ENCODE assay signal across 25 cellular contexts in the genomic region with DNA sequence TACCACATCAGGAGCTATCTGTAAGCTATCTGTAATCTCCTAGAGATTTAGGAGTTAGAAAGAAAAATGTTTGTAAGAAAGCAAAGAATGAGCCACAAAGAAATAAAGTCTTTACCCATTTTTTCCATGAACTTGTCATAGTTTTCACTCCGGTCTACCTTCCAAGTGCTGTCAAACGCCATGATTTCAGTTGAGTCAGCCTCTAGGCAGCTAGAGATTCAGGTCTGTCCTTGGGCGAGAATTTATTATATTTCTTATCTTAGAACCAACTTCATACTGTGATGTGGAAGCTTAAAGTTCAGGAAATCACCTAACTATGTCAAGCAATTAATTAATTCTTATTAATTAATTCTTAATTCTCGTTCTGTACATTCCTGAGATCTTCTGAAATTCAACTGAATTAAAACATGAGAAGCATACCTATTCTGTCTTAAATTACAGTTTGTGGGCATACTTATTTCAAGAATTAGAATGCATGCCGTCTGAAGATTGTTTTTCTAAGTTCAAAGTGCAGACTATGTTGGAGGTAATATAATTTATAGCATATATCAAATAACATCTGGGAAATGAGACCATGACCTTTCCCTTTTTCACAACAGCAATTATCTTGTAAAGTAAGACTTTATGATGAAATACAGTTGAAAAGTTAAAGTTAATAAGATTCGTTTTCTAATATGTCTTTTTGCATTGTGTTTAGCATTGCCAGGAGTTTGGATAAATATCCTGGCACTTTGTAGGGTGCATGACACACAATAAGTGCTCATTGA. TPM values are rescaled to one million over a fixed set of nuclear protein-coding genes. Genes with fewer than 3 reads are reported as not detected.
DNase-seq lines count a peak whose midpoint lies in the region; TF ChIP-seq lines count a peak whose summit lies in the region.
"Had no signal": no experiment of that assay in that cellular context is flagged by ENCODE, and none has a peak within 500 bp of the region (broad histone marks: within the 10 kb centered on the region; RNA-seq: fewer than 3 reads in every experiment).

Gene FABP2 (minus strand): TSS at position 218 of the 767 bp plus-strand sequence. CDS start 36 bp downstream, at position 182.

- H3K4me1 ChIP-seq in duodenal mucosa (ENCODE audit: control insufficient read depth in 1 of 2, insufficient read depth in 2 of 2, low read length in 2 of 2) (peaks cover 4 to 7% of the 10 kb centered on the region in 2 donors), mucosa of rectum (ENCODE audit: control insufficient read depth in 2 of 2, insufficient read depth in 2 of 2, low read length in 2 of 2) (peaks cover 2 to 5% of the 10 kb centered on the region in 2 donors), transverse colon (peaks cover 0 to 10% (median 4%) of the 10 kb centered on the region in 4 donors)
- H3K4me1 ChIP-seq: SJSA1 had no signal

- TF ChIP-seq CTCF in transverse colon (IDR thresholded peaks at IDR 0.05) (no peak), coronary artery (IDR thresholded peaks at IDR 0.05) (no peak)

- POLR2A ChIA-PET in HEK293T (lab: Yijun Ruan, JAX), result interaction anchor here (1.2 kb wide), 1 partner anchor 22 kb away, joined by 3 read pairs; a partner anchor contains a TSS

- H3K27ac ChIP-seq in duodenal mucosa (ENCODE audit: low read depth, low read length), result peak within 1 kb of the TSS; percentile 63
- peak within 1 kb of the TSS; percentile 64 to 72 for H3K27ac ChIP-seq in mucosa of rectum (ENCODE audit: low read depth in 2 of 2, low read length in 2 of 2)
- peak within 1 kb of the TSS; percentile 55 to 75 (median 70) for H3K27ac ChIP-seq in transverse colon
- H3K27ac ChIP-seq in coronary artery, result no peak within 1 kb of the TSS
- H3K27ac ChIP-seq: PC-9, SJSA1 had no signal

- no peaks in the 10 kb centered on the region for H3K9me3 ChIP-seq in duodenal mucosa (ENCODE audit: control insufficient read depth in 1 of 2, low read length in 2 of 2)
- H3K9me3 ChIP-seq in mucosa of rectum (ENCODE audit: control insufficient read depth in 2 of 2, low read length in 2 of 2), result no peaks in the 10 kb centered on the region
- H3K9me3 ChIP-seq in transverse colon, result no peaks in the 10 kb centered on the region
- H3K9me3 ChIP-seq in MG63, result no peaks in the 10 kb centered on the region
- H3K9me3 ChIP-seq: SJSA1 had no signal

- DNase-seq in HEK293T (ENCODE audit: extremely low spot score) (no peak), transverse colon (no peak), MG63 (no peak), T-helper 2 cell (no peak), coronary artery (ENCODE audit: low spot score) (no peak)
- DNase-seq: 8988T, ACHN, Calu3, DND-41, HCEC 1CT, IMR-90, KG1, NCI-H1092, NCI-H1417 treated with DMSO at 0.1 percent for 48 hours, NCI-H187, NCI-H446, NCI-H526, NCI-H82, PC-9, Right ventricle myocardium superior, RPMI8226 had no signal

- H3K36me3 ChIP-seq in duodenal mucosa (ENCODE audit: control insufficient read depth in 1 of 2, insufficient read depth in 2 of 2, low read length in 2 of 2), result peaks cover 0 to 3% of the 10 kb centered on the region in 2 donors
- no peaks in the 10 kb centered on the region for H3K36me3 ChIP-seq in mucosa of rectum (ENCODE audit: control insufficient read depth in 2 of 2, insufficient read depth in 2 of 2, low read length in 2 of 2)
- H3K36me3 ChIP-seq in transverse colon, result no peaks in the 10 kb centered on the region
- no peaks in the 10 kb centered on the region for H3K36me3 ChIP-seq in MG63
- H3K36me3 ChIP-seq: SJSA1 had no signal

- in situ Hi-C loops in transverse colon (cut with MboI; ENCODE audit: low pct_ligation_motif_present in 1 of 4, low pct_unique_long_range_greater_than_20kb in 1 of 4, low sequenced_read_pairs in 3 of 4), result loop anchor here in 2 of 4 donors (25.0 kb wide), 2 partner anchors 165 to 315 kb away; partner anchors contain the start of gene PDE5A (in 1 of the 2)

- 43 to 48% methylated on average over 6 of the region's 6 CpGs for WGBS in transverse colon (ENCODE audit: low coverage in 1 of 2), 2 donors

- CTCF ChIA-PET in HEK293T (lab: Yijun Ruan, JAX), result interaction anchor here (0.6 kb wide), 1 partner anchor 21 kb away, joined by 4 read pairs; no protein-coding TSS in a partner anchor

- TF ChIP-seq EP300 in transverse colon (IDR thresholded peaks at IDR 0.05; ENCODE audit: low read depth), result no peak

- H3K4me3 ChIP-seq in duodenal mucosa (ENCODE audit: low read depth in 1 of 2, low read length in 2 of 2) (peak within 1 kb of the TSS; percentile 67 to 82), mucosa of rectum (ENCODE audit: low read length in 2 of 2) (peak within 1 kb of the TSS; percentile 71 to 75), transverse colon (peak within 1 kb of the TSS in 3 of 4 donors; percentile 30 to 41 (median 32)), MG63 (no peak within 1 kb of the TSS), coronary artery (no peak within 1 kb of the TSS)
- H3K4me3 ChIP-seq: PC-9, SJSA1 had no signal

- intact Hi-C loops in transverse colon (cut with DNase I; ENCODE audit: low total_unique reads), result no loop called here

- H3K9ac ChIP-seq in duodenal mucosa (ENCODE audit: low read depth in 1 of 2, low read length in 2 of 2) (peak within 1 kb of the TSS; percentile 19 to 72), mucosa of rectum (ENCODE audit: low read depth in 1 of 2, low read length in 2 of 2) (peak within 1 kb of the TSS; percentile 38 to 50)

- H3K27me3 ChIP-seq in duodenal mucosa (ENCODE audit: control insufficient read depth in 1 of 2, insufficient read depth in 2 of 2, low read length in 2 of 2) (no peaks in the 10 kb centered on the region), mucosa of rectum (ENCODE audit: control insufficient read depth in 2 of 2, insufficient read depth in 2 of 2, low read length in 2 of 2) (no peaks in the 10 kb centered on the region), transverse colon (no peaks in the 10 kb centered on the region), MG63 (0 out of 2 replicates have a peak, but pooled peaks cover 9% of the 10 kb centered on the region)

- peak; percentile 66 for TF ChIP-seq POLR2A in transverse colon (IDR thresholded peaks at IDR 0.05)

TF ChIP-seq in HEK293T, 16 proteins besides CTCF, POLR2A, EP300 and RAD21:
- TF ChIP-seq FOXK2 (IDR thresholded peaks at IDR 0.05), result no peak
- TF ChIP-seq ELF4 (IDR thresholded peaks at IDR 0.05), result no peak
- TF ChIP-seq, protein P1, sequence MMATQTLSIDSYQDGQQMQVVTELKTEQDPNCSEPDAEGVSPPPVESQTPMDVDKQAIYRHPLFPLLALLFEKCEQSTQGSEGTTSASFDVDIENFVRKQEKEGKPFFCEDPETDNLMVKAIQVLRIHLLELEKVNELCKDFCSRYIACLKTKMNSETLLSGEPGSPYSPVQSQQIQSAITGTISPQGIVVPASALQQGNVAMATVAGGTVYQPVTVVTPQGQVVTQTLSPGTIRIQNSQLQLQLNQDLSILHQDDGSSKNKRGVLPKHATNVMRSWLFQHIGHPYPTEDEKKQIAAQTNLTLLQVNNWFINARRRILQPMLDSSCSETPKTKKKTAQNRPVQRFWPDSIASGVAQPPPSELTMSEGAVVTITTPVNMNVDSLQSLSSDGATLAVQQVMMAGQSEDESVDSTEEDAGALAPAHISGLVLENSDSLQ (IDR thresholded peaks at IDR 0.05), result peak; percentile 64

RNA-seq across cellular contexts. Expression of gene FABP2, which starts in this region (rescaled TPM):
- total RNA-seq in transverse colon, result 10 to 100 TPM in 3 of 4 donors, 1 to 10 TPM in 1; 3.4 to 55.4 (median 17.1) TPM
- not detected in 2 replicates for total RNA-seq in MG63 (2014; rRNA removed; shearing (Covaris generic); ENCODE audit: low replicate concordance)
- total RNA-seq: Calu3, H1, IMR-90, PC-9, Right ventricle myocardium superior, SJSA1 had no signal

Comparison
In these comparisons a context has a peak if more than half of its experiments do, and no peak if none do; other contexts are left out.
1. H3K27ac ChIP-seq: peak in duodenal mucosa (single experiment), mucosa of rectum (2 of 2) and transverse colon (4 of 4); none in coronary artery (0 of 2).
2. H3K4me3 ChIP-seq: peak in duodenal mucosa (2 of 2), mucosa of rectum (2 of 2) and transverse colon (3 of 4); none in MG63 (single experiment) and coronary artery (single experiment).